In the genomic region with DNA sequence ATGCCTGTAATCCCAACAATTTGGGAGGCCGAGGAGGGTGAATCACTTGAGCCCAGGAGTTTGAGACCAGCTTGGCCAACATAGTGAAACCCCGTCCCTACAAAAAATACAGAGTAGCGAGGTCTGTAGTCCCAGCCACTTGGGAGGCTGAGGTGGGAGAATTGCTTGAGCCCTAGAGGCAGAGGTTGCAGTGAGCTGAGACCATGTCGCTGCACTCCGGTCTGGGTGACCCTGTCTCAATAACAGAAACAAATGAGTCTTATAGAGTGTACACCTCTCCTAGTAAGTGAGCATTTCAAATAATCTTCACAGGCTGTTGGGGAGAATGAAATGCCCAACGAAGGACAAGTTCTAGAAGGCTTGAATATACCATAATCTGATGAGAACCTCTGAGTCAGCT, we compare ENCODE assay signal across 2 cellular contexts.
A peak's percentile ranks its signal among the peaks of the same experiment; 100 is the strongest.
TF ChIP-seq lines count a peak whose summit lies in the region.

No MANE protein-coding gene starts in this region.

TF ChIP-seq in GM23338, 12 proteins besides CTCF, POLR2A, EP300 and RAD21:
- no peak for TF ChIP-seq POLR2AphosphoS5 (IDR thresholded peaks at IDR 0.05; ENCODE audit: low read depth)
- no peak for TF ChIP-seq ZNF462 (CRISPR knock-in tag; IDR thresholded peaks at IDR 0.05)
- TF ChIP-seq CREB1 (CRISPR knock-in tag; IDR thresholded peaks at IDR 0.05; ENCODE audit: low read depth): no peak
- no peak for TF ChIP-seq STAT1 (IDR thresholded peaks at IDR 0.05; ENCODE audit: unreplicated experiment)
- TF ChIP-seq NANOG (IDR thresholded peaks at IDR 0.05; ENCODE audit: borderline replicate concordance): no peak
TF ChIP-seq in GM23338: peak in this region for 0.

TF ChIP-seq in H1, 55 proteins besides CTCF, POLR2A, EP300 and RAD21:
- TF ChIP-seq CHD1 (IDR thresholded peaks at IDR 0.05; ENCODE audit: low read depth, low read length): no peak
- 0 out of 2 replicates have a peak, but pooled peaks have one; percentile 9 for TF ChIP-seq POLR2AphosphoS5 (IDR thresholded peaks at IDR 0.05; ENCODE audit: low read depth, low read length)
- TF ChIP-seq BACH1 (IDR thresholded peaks at IDR 0.05; ENCODE audit: low read length): no peak
